Comparison of ENCODE assay signal across 8 cellular contexts in genomic region chr12:125403145-125403789, GRCh38.
DNase-seq lines count a peak whose midpoint lies in the region; ATAC-seq and TF ChIP-seq lines count a peak whose summit lies in the region.

No MANE protein-coding gene starts in this region.

- H3K4me3 ChIP-seq in smooth muscle cell, result no peak overlapping the region

- DNase-seq in D341Med (ENCODE audit: low spot score), result peak; percentile 61
- peak; percentile 7 for DNase-seq in HK-2 (ENCODE audit: unreplicated experiment)
- peak; percentile 47 for DNase-seq in RPMI8226
- DNase-seq in fibroblast of peridontal ligament (ENCODE audit: extremely low read depth), result peak; percentile 54
- no peak for DNase-seq in smooth muscle cell (lab: John Stamatoyannopoulos, UW; ENCODE audit: unreplicated experiment)
- no peak for DNase-seq in DMS79 treated with DMSO at 0.1 percent for 48 hours (lab: John Stamatoyannopoulos, UW)
- DNase-seq in GDM1 (lab: John Stamatoyannopoulos, UW), result no peak

- ATAC-seq in HG03457 (IDR thresholded peaks at IDR 0.05; ENCODE audit: unreplicated experiment), result no peak

- WGBS in smooth muscle cell (ENCODE audit: low lambda C conversion rate), result 6% methylated on average over 3 of the region's 3 CpGs

- H4K20me1 ChIP-seq in smooth muscle cell (ENCODE audit: low read depth), result no peaks in the 10 kb centered on the region

- H3K4me1 ChIP-seq in smooth muscle cell (ENCODE audit: low read depth), result no peaks in the 10 kb centered on the region

- no peak overlapping the region for H2AFZ ChIP-seq in smooth muscle cell (ENCODE audit: low read depth)

- H3K9me3 ChIP-seq in smooth muscle cell (replicated peaks; ENCODE audit: low read depth), result peaks cover 3% of the 10 kb centered on the region

- TF ChIP-seq CTCF in smooth muscle cell (IDR thresholded peaks at IDR 0.05; ENCODE audit: borderline replicate concordance, insufficient read depth, poor library complexity, severe bottlenecking), result peak; percentile 43

- no peaks in the 10 kb centered on the region for H3K27me3 ChIP-seq in smooth muscle cell (ENCODE audit: low read depth)

- no peak overlapping the region for H3K9ac ChIP-seq in smooth muscle cell (ENCODE audit: low read depth)

- no peak overlapping the region for H3K27ac ChIP-seq in smooth muscle cell (ENCODE audit: low read depth)

- no peaks in the 10 kb centered on the region for H3F3A ChIP-seq in smooth muscle cell (ENCODE audit: low read depth)

- H3K36me3 ChIP-seq in smooth muscle cell (ENCODE audit: low read depth), result no peaks in the 10 kb centered on the region

- H3K79me2 ChIP-seq in smooth muscle cell (ENCODE audit: low read depth), result no peaks in the 10 kb centered on the region

- H3K4me2 ChIP-seq in smooth muscle cell, result no peak overlapping the region

Comparison
In these comparisons a context has a peak if more than half of its experiments do, and no peak if none do; other contexts are left out.
1. DNase-seq: peak in D341Med (single experiment), HK-2 (single experiment), RPMI8226 (single experiment) and fibroblast of peridontal ligament (single experiment); none in smooth muscle cell (single experiment), DMS79 treated with DMSO at 0.1 percent for 48 hours (single experiment) and GDM1 (single experiment).